In the genomic region with DNA sequence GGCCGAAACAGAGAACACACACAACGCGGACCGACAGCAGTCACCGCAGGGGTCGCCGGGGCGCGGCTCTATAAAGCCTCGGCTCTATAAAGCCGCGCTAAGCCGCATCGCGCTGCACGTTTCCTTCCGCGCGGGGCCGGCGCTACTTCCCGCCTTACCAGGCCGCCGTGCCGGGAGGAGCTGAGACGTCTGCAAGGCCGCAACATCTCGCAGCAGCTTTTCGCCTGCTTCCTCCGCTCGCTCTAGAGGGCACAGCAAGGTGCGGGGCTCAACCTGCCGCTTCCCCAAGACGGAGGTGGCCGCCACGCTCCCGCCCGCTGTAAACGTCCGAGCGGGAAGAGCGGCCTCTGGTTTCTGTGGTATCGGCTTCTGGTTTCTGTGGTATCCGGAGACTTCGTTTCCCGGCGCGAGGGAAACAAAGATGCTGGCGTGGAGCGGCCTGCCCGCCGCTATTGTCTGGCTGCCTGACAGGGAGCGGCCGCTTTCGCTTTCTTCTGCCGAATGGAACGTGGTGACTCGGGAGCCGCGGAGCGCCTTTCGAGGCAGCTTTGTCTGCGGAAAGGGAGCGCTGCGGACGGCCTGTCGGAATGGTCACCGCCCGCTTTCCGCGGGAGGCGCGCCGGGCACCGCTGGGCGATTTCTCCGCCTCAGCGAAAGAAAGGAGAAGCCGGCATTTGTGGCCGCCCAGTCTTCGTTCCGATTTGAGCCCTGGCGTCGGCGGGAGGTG, we compare ENCODE assay signal across 8 cellular contexts.
DNase-seq lines count a peak whose midpoint lies in the region; ATAC-seq and TF ChIP-seq lines count a peak whose summit lies in the region.

No MANE protein-coding gene starts in this region.

- peaks cover 28 to 55% of the 10 kb centered on the region in 2 donors for H3K4me1 Mint-ChIP-seq in natural killer cell treated with Interleukin-12 subunit alpha and Interleukin-12 subunit beta and Interleukin-15 and Interleukin-18, amount 100 ng/mL, for 72 hours (ENCODE audit: low read depth in 2 of 2)

- peak; percentile 87 for DNase-seq in COLO668 (lab: John Stamatoyannopoulos, UW; ENCODE audit: unreplicated experiment)
- peak; percentile 61 to 62 for DNase-seq in PC-9
- DNase-seq in activated T-helper 9 cell treated with anti-CD3 and anti-CD28 coated beads, Interleukin-2, amount 50 U/mL, for 16 hours (ENCODE audit: low read depth) = peak; percentile 82
- peak; percentile 94 for DNase-seq in fibroblast of the aortic adventitia (ENCODE audit: low read depth)
- DNase-seq in natural killer cell treated with Interleukin-12 subunit alpha and Interleukin-12 subunit beta and Interleukin-15 and Interleukin-18, amount 100 ng/mL, for 72 hours (ENCODE audit: low spot score) = peak; percentile 92
- peak; percentile 78 to 92 (median 86) for DNase-seq in stimulated activated naive CD4-positive, alpha-beta T cell (lab: John Stamatoyannopoulos, UW)

- peak overlapping the region; percentile 90 for H2AFZ ChIP-seq in PC-9

- TSS peak; percentile 59 for BruUV-seq in PC-9 (replicated peaks; lab: Mats Ljungman, UMichigan)

- ATAC-seq in GM19351 (IDR thresholded peaks at IDR 0.05; ENCODE audit: unreplicated experiment) (peak; percentile 68), HG03469 (IDR thresholded peaks at IDR 0.05; ENCODE audit: unreplicated experiment) (peak; percentile 70)
- peak; percentile 93 to 95 for ATAC-seq in natural killer cell treated with Interleukin-12 subunit alpha and Interleukin-12 subunit beta and Interleukin-15 and Interleukin-18, amount 100 ng/mL, for 72 hours

- H3K27me3 Mint-ChIP-seq in natural killer cell treated with Interleukin-12 subunit alpha and Interleukin-12 subunit beta and Interleukin-15 and Interleukin-18, amount 100 ng/mL, for 72 hours = no peaks in the 10 kb centered on the region

- POLR2A ChIA-PET in PC-9 (lab: Charles Lee; ENCODE audit: unreplicated experiment) = interaction anchor here (0.6 kb wide), 2 partner anchors 77 to 379 kb away, joined by 3 to 5 read pairs; no protein-coding TSS in a partner anchor

- H3K9me3 ChIP-seq in PC-9 (ENCODE audit: insufficient read depth, low read depth) = no peaks in the 10 kb centered on the region

- intact Hi-C loops in PC-9 (cut with micrococcal nuclease; ENCODE audit: unreplicated experiment) = loop anchor here (1.0 to 10.0 kb wide), 2 partner anchors 10 to 912 kb away; partner anchors contain the start of gene SKIDA1

- peak overlapping the region; percentile 94 for H3K4me3 Mint-ChIP-seq in natural killer cell treated with Interleukin-12 subunit alpha and Interleukin-12 subunit beta and Interleukin-15 and Interleukin-18, amount 100 ng/mL, for 72 hours

- H3K27me3 ChIP-seq in PC-9 (ENCODE audit: insufficient read depth, low read depth) = no peaks in the 10 kb centered on the region

- no peaks in the 10 kb centered on the region for H3K9me2 ChIP-seq in PC-9 (ENCODE audit: insufficient read depth)

- peak overlapping the region; percentile 48 for H3K27ac ChIP-seq in PC-9

- H3K79me2 ChIP-seq in PC-9 (ENCODE audit: low read depth) = no peaks in the 10 kb centered on the region

- no peaks in the 10 kb centered on the region for H3K9me3 Mint-ChIP-seq in natural killer cell treated with Interleukin-12 subunit alpha and Interleukin-12 subunit beta and Interleukin-15 and Interleukin-18, amount 100 ng/mL, for 72 hours

- CTCF ChIA-PET in PC-9 (lab: Charles Lee) = interaction anchor here (0.8 to 1.5 kb wide), 2 partner anchors 99 to 130 kb away, joined by 4 to 11 read pairs; no protein-coding TSS in a partner anchor

- peak overlapping the region; percentile 96 to 99 for H3K27ac Mint-ChIP-seq in natural killer cell treated with Interleukin-12 subunit alpha and Interleukin-12 subunit beta and Interleukin-15 and Interleukin-18, amount 100 ng/mL, for 72 hours

- no peaks in the 10 kb centered on the region for H3K36me3 ChIP-seq in PC-9 (ENCODE audit: low read depth)

- H3K4me2 ChIP-seq in PC-9 = peak overlapping the region; percentile 84

- H4K20me1 ChIP-seq in PC-9 (ENCODE audit: insufficient read depth) = no peaks in the 10 kb centered on the region

- no peaks in the 10 kb centered on the region for H3K36me3 Mint-ChIP-seq in natural killer cell treated with Interleukin-12 subunit alpha and Interleukin-12 subunit beta and Interleukin-15 and Interleukin-18, amount 100 ng/mL, for 72 hours

- TF ChIP-seq CTCF in PC-9 (conservative IDR thresholded peaks at IDR 0.05) = no peak
- peak; percentile 11 for TF ChIP-seq CTCF in fibroblast of the aortic adventitia (IDR thresholded peaks at IDR 0.05; ENCODE audit: insufficient read depth, low read length)

- H3F3A ChIP-seq in PC-9 (ENCODE audit: insufficient read depth, low read depth) = peaks cover 14% of the 10 kb centered on the region

- peaks cover 37% of the 10 kb centered on the region for H3K4me1 ChIP-seq in PC-9 (replicated peaks; ENCODE audit: insufficient read depth)

- H3K4me3 ChIP-seq in PC-9 (peak overlapping the region; percentile 82), fibroblast of the aortic adventitia (ENCODE audit: low read depth, low read length) (peak overlapping the region; percentile 74)

Comparison
In these comparisons a context has a peak if more than half of its experiments do, and no peak if none do; other contexts are left out.
1. Peak in every context shown above with its lines: DNase-seq, ATAC-seq, H3K4me3 ChIP-seq and H3K27ac ChIP-seq.